Comparison of ENCODE assay signal across 11 cellular contexts in the genomic region with DNA sequence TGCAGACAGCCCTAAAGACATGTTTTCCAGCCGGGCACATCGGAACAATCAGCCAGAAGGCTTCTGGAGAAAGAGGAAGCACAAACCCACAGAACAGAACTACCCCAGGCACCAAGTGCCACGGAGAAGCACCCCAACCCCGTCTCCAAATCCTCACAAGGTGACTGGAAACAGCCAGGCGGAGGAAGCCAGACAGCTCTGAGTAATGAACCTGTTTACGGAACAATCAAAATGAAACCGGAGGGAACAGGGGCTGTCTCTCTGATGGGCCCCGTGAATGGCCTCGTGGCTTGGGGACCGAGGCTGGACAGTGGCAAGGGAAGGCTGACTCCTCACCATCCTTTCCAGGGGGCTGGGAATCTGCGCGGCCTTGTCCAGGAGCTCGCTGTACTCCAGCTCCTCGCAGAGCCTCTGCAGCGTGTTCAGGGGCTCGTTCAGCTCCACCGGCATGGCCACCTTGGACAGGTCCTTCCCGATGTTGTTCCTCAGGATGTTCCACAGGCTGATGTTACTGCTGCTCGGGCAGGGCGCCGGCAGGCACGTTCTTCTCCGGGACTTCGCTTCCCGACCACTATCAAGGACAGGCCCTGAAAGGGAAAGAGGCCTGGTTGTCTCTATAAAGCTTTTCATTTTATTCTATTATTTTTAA.
DNase-seq lines count a peak whose midpoint lies in the region; ATAC-seq and TF ChIP-seq lines count a peak whose summit lies in the region.
"Had no signal": no experiment of that assay in that cellular context is flagged by ENCODE, and none has a peak within 500 bp of the region (broad histone marks: within the 10 kb centered on the region; RNA-seq: fewer than 3 reads in every experiment).

No MANE protein-coding gene starts in this region.

- H3K36me3 Mint-ChIP-seq in activated CD4-positive, alpha-beta T cell treated with anti-CD3 and anti-CD28 coated beads for 36 hours (ENCODE audit: low read depth) = peaks cover 49% of the 10 kb centered on the region
- H3K36me3 Mint-ChIP-seq in effector memory CD8-positive, alpha-beta T cell (ENCODE audit: insufficient read depth) = peaks cover 27% of the 10 kb centered on the region

- CTCF ChIA-PET in activated CD4-positive, alpha-beta T cell treated with anti-CD3 and anti-CD28 coated beads for 36 hours (lab: Charles Lee) = interaction anchor here (0.6 to 2.3 kb wide), 8 partner anchors 8 to 259 kb away, joined by 3 to 11 read pairs (median 4); no protein-coding TSS in a partner anchor

- in situ Hi-C loops in transverse colon (cut with MboI; ENCODE audit: low pct_ligation_motif_present in 1 of 4, low pct_unique_long_range_greater_than_20kb in 1 of 4, low sequenced_read_pairs in 3 of 4) = no loop called here

- no peak for ATAC-seq in activated CD4-positive, alpha-beta T cell treated with anti-CD3 and anti-CD28 coated beads for 36 hours
- peak; percentile 42 for ATAC-seq in HG03108 (IDR thresholded peaks at IDR 0.05; ENCODE audit: unreplicated experiment)
- ATAC-seq in effector memory CD8-positive, alpha-beta T cell (replicated peaks) = no peak
- ATAC-seq in HG03571 (IDR thresholded peaks at IDR 0.05; ENCODE audit: unreplicated experiment) = no peak
- ATAC-seq: A549 had no signal

- TF ChIP-seq CTCF in transverse colon (IDR thresholded peaks at IDR 0.05) = no peak

- H3K27ac Mint-ChIP-seq in activated CD4-positive, alpha-beta T cell treated with anti-CD3 and anti-CD28 coated beads for 36 hours = no peak overlapping the region
- peak overlapping the region; percentile 67 to 72 for H3K27ac Mint-ChIP-seq in effector memory CD8-positive, alpha-beta T cell

- H3K27ac ChIP-seq in transverse colon = peak overlapping the region; percentile 28 to 56 (median 44)
- H3K27ac ChIP-seq: A549 had no signal

- no peaks in the 10 kb centered on the region for H3K27me3 ChIP-seq in transverse colon

- no peak for TF ChIP-seq EP300 in transverse colon (IDR thresholded peaks at IDR 0.05; ENCODE audit: low read depth)

- no peaks in the 10 kb centered on the region for H3K36me3 ChIP-seq in transverse colon
- H3K36me3 ChIP-seq: thoracic aorta had no signal

- no peak overlapping the region for H3K4me3 Mint-ChIP-seq in activated CD4-positive, alpha-beta T cell treated with anti-CD3 and anti-CD28 coated beads for 36 hours
- H3K4me3 Mint-ChIP-seq in effector memory CD8-positive, alpha-beta T cell = no peak overlapping the region

- intact Hi-C loops in activated CD4-positive, alpha-beta T cell treated with anti-CD3 and anti-CD28 coated beads for 36 hours (cut with DNase I, micrococcal nuclease) = no loop called here
- intact Hi-C loops in transverse colon (cut with DNase I; ENCODE audit: low total_unique reads) = no loop called here

- H3K9me3 Mint-ChIP-seq in activated CD4-positive, alpha-beta T cell treated with anti-CD3 and anti-CD28 coated beads for 36 hours (ENCODE audit: low read depth) = no peaks in the 10 kb centered on the region
- H3K9me3 Mint-ChIP-seq in effector memory CD8-positive, alpha-beta T cell = no peaks in the 10 kb centered on the region

- H3K4me3 ChIP-seq in transverse colon = no peak overlapping the region
- H3K4me3 ChIP-seq: A549, thoracic aorta had no signal

- peaks cover 43% of the 10 kb centered on the region for H3K4me1 Mint-ChIP-seq in activated CD4-positive, alpha-beta T cell treated with anti-CD3 and anti-CD28 coated beads for 36 hours
- H3K4me1 Mint-ChIP-seq in effector memory CD8-positive, alpha-beta T cell (ENCODE audit: low read depth in 2 of 2) = peaks cover 16 to 28% of the 10 kb centered on the region in 2 donors

- 78% methylated on average over 24 of the region's 25 CpGs; no CpG with 5 or more reads in 1 of the 2 donors for WGBS in transverse colon (ENCODE audit: low coverage in 1 of 2), 2 donors

- DNase-seq in activated CD4-positive, alpha-beta T cell treated with anti-CD3 and anti-CD28 coated beads for 36 hours = peak; percentile 18
- DNase-seq in activated CD4-positive, alpha-beta T cell treated with anti-CD3 and anti-CD28 coated beads for 4 hours = no peak
- DNase-seq in effector memory CD8-positive, alpha-beta T cell = no peak
- DNase-seq in transverse colon = peak; percentile 34
- no peak for DNase-seq in HuH-7.5 (ENCODE audit: low spot score)
- DNase-seq in stimulated activated CD4-positive, alpha-beta T cell treated with anti-CD3 and anti-CD28 coated beads, Interleukin-4, amount 100 ng/mL, for 4 hours = no peak
- DNase-seq: NCI-H146 had no signal

- H3K4me1 ChIP-seq in transverse colon = peaks cover 0 to 17% (median under 1%) of the 10 kb centered on the region in 4 donors
- H3K4me1 ChIP-seq: A549 had no signal

- H3K27me3 Mint-ChIP-seq in activated CD4-positive, alpha-beta T cell treated with anti-CD3 and anti-CD28 coated beads for 36 hours = no peaks in the 10 kb centered on the region
- H3K27me3 Mint-ChIP-seq in effector memory CD8-positive, alpha-beta T cell = no peaks in the 10 kb centered on the region

- no peak for TF ChIP-seq POLR2A in transverse colon (IDR thresholded peaks at IDR 0.05)

- POLR2A ChIA-PET in activated CD4-positive, alpha-beta T cell treated with anti-CD3 and anti-CD28 coated beads for 36 hours (lab: Charles Lee) = no interaction called here

- H3K9me3 ChIP-seq in transverse colon = no peaks in the 10 kb centered on the region
- H3K9me3 ChIP-seq: A549, thoracic aorta had no signal

Comparison
In these comparisons a context has a peak if more than half of its experiments do, and no peak if none do; other contexts are left out.
1. DNase-seq: peak in activated CD4-positive, alpha-beta T cell treated with anti-CD3 and anti-CD28 coated beads for 36 hours (single experiment) and transverse colon (single experiment); none in activated CD4-positive, alpha-beta T cell treated with anti-CD3 and anti-CD28 coated beads for 4 hours (0 of 2), effector memory CD8-positive, alpha-beta T cell (0 of 3), HuH-7.5 (single experiment) and stimulated activated CD4-positive, alpha-beta T cell treated with anti-CD3 and anti-CD28 coated beads, Interleukin-4, amount 100 ng/mL, for 4 hours (0 of 2).